29 cellular contexts compared by ENCODE assay signal in genomic region chr1:54018635-54019034, GRCh38. TPM values are rescaled to one million over a fixed set of nuclear protein-coding genes. Genes with fewer than 3 reads are reported as not detected.
"Had no signal": no experiment of that assay in that cellular context is flagged by ENCODE, and none has a peak within 500 bp of the region (broad histone marks: within the 10 kb centered on the region; RNA-seq: fewer than 3 reads in every experiment).

No MANE protein-coding gene starts in this region.

- H3K9me3 Mint-ChIP-seq: activated CD4-positive, alpha-beta T cell treated with anti-CD3 and anti-CD28 coated beads, Interleukin-2, amount 10 ng/mL, durations not matched to agents 7 days and 5 days; activated naive CD4-positive, alpha-beta T cell treated with anti-CD3 and anti-CD28 coated beads, Interleukin-2, amount 10 ng/mL, durations not matched to agents 7 days and 5 days; activated naive CD8-positive, alpha-beta T cell treated with anti-CD3 and anti-CD28 coated beads, Interleukin-2, amount 50 U/mL, for 24 hours; T-helper 2 cell treated with Interferon-gamma antibody and Interleukin-4, amounts not matched to agents 5 μg/mL and 100 μg/mL, for 36 hours; WTC11 had no signal

- H3K4me1 ChIP-seq: SJCRH30 had no signal

- H3K9me3 ChIP-seq: SJCRH30 had no signal

- H3K36me3 ChIP-seq: brain microvascular endothelial cell, SJCRH30 had no signal

- H3K27me3 Mint-ChIP-seq: activated CD4-positive, alpha-beta T cell treated with anti-CD3 and anti-CD28 coated beads for 36 hours; activated CD4-positive, alpha-beta T cell treated with anti-CD3 and anti-CD28 coated beads, Interleukin-2, amount 10 ng/mL, durations not matched to agents 7 days and 5 days had no signal

- H3K4me3 Mint-ChIP-seq: activated CD4-positive, alpha-beta T cell treated with anti-CD3 and anti-CD28 coated beads for 36 hours; activated CD4-positive, alpha-beta T cell treated with anti-CD3 and anti-CD28 coated beads, Interleukin-2, amount 10 ng/mL, durations not matched to agents 7 days and 5 days; activated CD8-positive, alpha-beta T cell treated with anti-CD3 and anti-CD28 coated beads, Interleukin-2, amount 10 ng/mL, durations not matched to agents 7 days and 5 days; activated naive CD4-positive, alpha-beta T cell treated with anti-CD3 and anti-CD28 coated beads, Interleukin-2, amount 10 ng/mL, durations not matched to agents 7 days and 5 days; activated naive CD8-positive, alpha-beta T cell; activated naive CD8-positive, alpha-beta T cell treated with anti-CD3 and anti-CD28 coated beads, Interleukin-2, amount 50 U/mL, for 24 hours; T-helper 2 cell treated with Interferon-gamma antibody and Interleukin-4, amounts not matched to agents 5 μg/mL and 100 μg/mL, for 36 hours; WTC11 had no signal

- H3K36me3 Mint-ChIP-seq: activated naive CD4-positive, alpha-beta T cell treated with anti-CD3 and anti-CD28 coated beads, Interleukin-2, amount 10 ng/mL, durations not matched to agents 7 days and 5 days; activated naive CD8-positive, alpha-beta T cell; WTC11 had no signal

- H3K27me3 ChIP-seq: SJCRH30 had no signal

- H3K27ac ChIP-seq: brain microvascular endothelial cell, KMS-11, SJCRH30, SK-N-MC had no signal

- H3K4me3 ChIP-seq: SJCRH30, SK-N-MC had no signal

- DNase-seq: activated CD4-positive, alpha-beta T cell treated with anti-CD3 and anti-CD28 coated beads for 36 hours; activated CD4-positive, alpha-beta T cell treated with anti-CD3 and anti-CD28 coated beads, Interleukin-2, amount 10 ng/mL, durations not matched to agents 7 days and 5 days; activated CD4-positive, alpha-beta T cell treated with anti-CD3 and anti-CD28 coated beads, Interleukin-2, amount 50 U/mL, for 48 hours; activated CD8-positive, alpha-beta memory T cell treated with anti-CD3 and anti-CD28 coated beads, Interleukin-2, amount 50 U/mL, for 48 hours; activated CD8-positive, alpha-beta T cell treated with anti-CD3 and anti-CD28 coated beads, Interleukin-2, amount 10 ng/mL, durations not matched to agents 7 days and 5 days; activated effector memory CD4-positive, alpha-beta T cell treated with Interleukin-2 at 50 U/mL for 16 hours; activated naive CD4-positive, alpha-beta T cell treated with anti-CD3 and anti-CD28 coated beads, Interleukin-2, amount 10 ng/mL, durations not matched to agents 7 days and 5 days; activated naive CD8-positive, alpha-beta T cell treated with anti-CD3 and anti-CD28 coated beads, Interleukin-2, amount 50 U/mL, for 24 hours; anterior cingulate cortex; brain microvascular endothelial cell; MM.1S; NCI-H1092 treated with DMSO at 0.1 percent for 48 hours; NCI-H1417; NCI-H187 treated with DMSO at 0.1 percent for 48 hours; NCI-H2081; NCI-H226; NCI-H446 treated with DMSO at 0.1 percent for 48 hours; NCI-H524; SHP77; SJCRH30 had no signal

- ATAC-seq: activated CD4-positive, alpha-beta T cell treated with anti-CD3 and anti-CD28 coated beads for 36 hours; activated CD4-positive, CD25-positive, alpha-beta regulatory T cell treated with anti-CD3 and anti-CD28 coated beads, Interleukin-2, amount 50 U/mL, for 24 hours; activated CD8-positive, alpha-beta T cell treated with anti-CD3 and anti-CD28 coated beads, Interleukin-2, amount 10 ng/mL, durations not matched to agents 7 days and 5 days; activated naive CD8-positive, alpha-beta T cell treated with anti-CD3 and anti-CD28 coated beads, Interleukin-2, amount 50 U/mL, for 24 hours had no signal

- H3K4me1 Mint-ChIP-seq: activated CD4-positive, alpha-beta T cell treated with anti-CD3 and anti-CD28 coated beads for 36 hours; activated CD4-positive, alpha-beta T cell treated with anti-CD3 and anti-CD28 coated beads, Interleukin-2, amount 10 ng/mL, durations not matched to agents 7 days and 5 days; activated naive CD4-positive, alpha-beta T cell treated with anti-CD3 and anti-CD28 coated beads, Interleukin-2, amount 10 ng/mL, durations not matched to agents 7 days and 5 days; activated naive CD8-positive, alpha-beta T cell treated with anti-CD3 and anti-CD28 coated beads, Interleukin-2, amount 50 U/mL, for 24 hours had no signal

- H3K27ac Mint-ChIP-seq: activated CD4-positive, alpha-beta T cell treated with anti-CD3 and anti-CD28 coated beads for 36 hours; activated CD4-positive, alpha-beta T cell treated with anti-CD3 and anti-CD28 coated beads, Interleukin-2, amount 10 ng/mL, durations not matched to agents 7 days and 5 days; activated CD8-positive, alpha-beta T cell treated with anti-CD3 and anti-CD28 coated beads, Interleukin-2, amount 10 ng/mL, durations not matched to agents 7 days and 5 days; activated naive CD4-positive, alpha-beta T cell treated with anti-CD3 and anti-CD28 coated beads, Interleukin-2, amount 10 ng/mL, durations not matched to agents 7 days and 5 days; activated naive CD8-positive, alpha-beta T cell; activated naive CD8-positive, alpha-beta T cell treated with anti-CD3 and anti-CD28 coated beads, Interleukin-2, amount 50 U/mL, for 24 hours; T-helper 2 cell treated with Interferon-gamma antibody and Interleukin-4, amounts not matched to agents 5 μg/mL and 100 μg/mL, for 36 hours; WTC11 had no signal

RNA-seq across cellular contexts. Expression of gene LDLRAD1, which starts 0.6 kb away (rescaled TPM):
- total RNA-seq: activated CD4-positive, alpha-beta T cell treated with anti-CD3 and anti-CD28 coated beads for 36 hours; activated CD4-positive, alpha-beta T cell treated with anti-CD3 and anti-CD28 coated beads, Interleukin-2, amount 10 ng/mL, durations not matched to agents 7 days and 5 days; activated CD8-positive, alpha-beta T cell treated with anti-CD3 and anti-CD28 coated beads, Interleukin-2, amount 10 ng/mL, durations not matched to agents 7 days and 5 days; LHCN-M2; RPMI7951; SJCRH30; T-helper 1 cell treated with Interleukin-12 subunit alpha and Interleukin-12 subunit beta and Interleukin-4 antibody, amounts not matched to agents 30 ng/mL and 1 ng/mL, for 36 hours had no signal
